16 cellular contexts compared by ENCODE assay signal in genomic region chr4:170875868-170876267, GRCh38.
DNase-seq lines count a peak whose midpoint lies in the region; ATAC-seq and TF ChIP-seq lines count a peak whose summit lies in the region.
"Had no signal": no experiment of that assay in that cellular context is flagged by ENCODE, and none has a peak within 500 bp of the region (broad histone marks: within the 10 kb centered on the region; RNA-seq: fewer than 3 reads in every experiment).

No MANE protein-coding gene starts in this region.

- in situ Hi-C loops in astrocyte of the cerebellum (cut with HindIII; ENCODE audit: low sequenced_read_pairs): no loop called here

- peak; percentile 18 for DNase-seq in SKM-1 treated with dmso at 0.1 percent for 144 hours (lab: John Stamatoyannopoulos, UW; ENCODE audit: unreplicated experiment)
- no peak for DNase-seq in SKM-1 (lab: John Stamatoyannopoulos, UW; ENCODE audit: unreplicated experiment)
- peak; percentile 48 for DNase-seq in MV-4-11 (lab: John Stamatoyannopoulos, UW)
- DNase-seq in astrocyte of the cerebellum (ENCODE audit: low read depth): no peak
- DNase-seq in progenitor cell of endocrine pancreas (ENCODE audit: low spot score, unreplicated experiment): no peak
- no peak for DNase-seq in NCI-H1694 (lab: John Stamatoyannopoulos, UW)
- no peak for DNase-seq in HCEC 1CT
- DNase-seq: Calu3; effector CD8-positive, alpha-beta T cell; GOT3; kidney glomerular epithelial cell; NCI-H2171 treated with DMSO at 0.1 percent for 48 hours; retina; stimulated activated CD4-positive, alpha-beta T cell treated with anti-CD3 and anti-CD28 coated beads, Interleukin-4, amount 100 ng/mL, for 1 hour; upper lobe of left lung had no signal

- H3K4me3 Mint-ChIP-seq in progenitor cell of endocrine pancreas (ENCODE audit: low read depth): no peak overlapping the region

- H3K4me1 Mint-ChIP-seq in progenitor cell of endocrine pancreas (ENCODE audit: low read depth): no peaks in the 10 kb centered on the region

- TF ChIP-seq CTCF in astrocyte of the cerebellum (IDR thresholded peaks at IDR 0.05; ENCODE audit: low read depth, low read length, missing control alignments) (peak; percentile 36), progenitor cell of endocrine pancreas (IDR thresholded peaks at IDR 0.05; ENCODE audit: unreplicated experiment) (peak; percentile 25)

- no peak overlapping the region for H3K4me3 ChIP-seq in astrocyte of the cerebellum (ENCODE audit: low read depth, low read length)
- H3K4me3 ChIP-seq: upper lobe of left lung had no signal

- H3K36me3 Mint-ChIP-seq in progenitor cell of endocrine pancreas (ENCODE audit: insufficient read depth): no peaks in the 10 kb centered on the region

- no peak for ATAC-seq in GM19395 (IDR thresholded peaks at IDR 0.05; ENCODE audit: unreplicated experiment)

- no peaks in the 10 kb centered on the region for H3K9me3 Mint-ChIP-seq in progenitor cell of endocrine pancreas (ENCODE audit: low read depth)

- H3K27ac Mint-ChIP-seq in progenitor cell of endocrine pancreas: peak overlapping the region; percentile 43

- no peaks in the 10 kb centered on the region for H3K27me3 Mint-ChIP-seq in progenitor cell of endocrine pancreas

Comparison
In these comparisons a context has a peak if more than half of its experiments do, and no peak if none do; other contexts are left out.
1. DNase-seq: peak in SKM-1 treated with dmso at 0.1 percent for 144 hours (single experiment) and MV-4-11 (single experiment); none in SKM-1 (single experiment), astrocyte of the cerebellum (single experiment), progenitor cell of endocrine pancreas (single experiment), NCI-H1694 (single experiment) and HCEC 1CT (single experiment).